In the genomic region with DNA sequence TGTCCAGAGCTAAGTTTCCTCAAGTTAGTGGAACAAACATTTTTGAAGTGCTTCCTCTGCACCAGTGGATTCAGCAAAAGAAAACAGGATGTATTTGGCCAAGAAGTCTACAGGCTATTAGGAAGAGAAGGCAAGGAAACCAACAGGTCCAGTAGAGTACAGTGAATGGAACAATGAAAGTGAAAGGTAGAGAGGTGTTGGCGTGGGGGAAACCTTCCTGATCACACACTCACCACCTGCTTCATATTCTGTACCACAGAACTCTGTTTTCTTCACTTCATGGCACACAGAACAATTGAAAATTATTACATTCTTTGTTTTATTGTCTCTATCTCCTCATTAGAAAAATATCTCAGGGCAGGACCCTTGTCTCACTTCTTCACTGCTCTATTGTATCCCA, we compare ENCODE assay signal across 33 cellular contexts.
"Had no signal": no experiment of that assay in that cellular context is flagged by ENCODE, and none has a peak within 500 bp of the region (broad histone marks: within the 10 kb centered on the region; RNA-seq: fewer than 3 reads in every experiment).

No MANE protein-coding gene starts in this region.

- H3K27ac ChIP-seq: KMS-11 had no signal

- H3K4me2 ChIP-seq: KMS-11 had no signal

- H3K27me3 ChIP-seq: MG63 had no signal

- H3K36me3 ChIP-seq: MG63 had no signal

- H3K9me3 ChIP-seq: MG63 had no signal

- H3K9ac ChIP-seq: KMS-11 had no signal

- DNase-seq: Karpas-422, Kasumi-1, KG1, MG63, MM.1S, MV-4-11, NCI-H1048, NCI-H1092, NCI-H1092 treated with DMSO at 0.1 percent for 48 hours, NCI-H1105, NCI-H1105 treated with DMSO at 0.1 percent for 48 hours, NCI-H1417 treated with DMSO at 0.1 percent for 48 hours, NCI-H1436, NCI-H1436 treated with DMSO at 0.1 percent for 48 hours, NCI-H146, NCI-H1694, NCI-H1694 treated with DMSO at 0.1 percent for 48 hours, NCI-H187, NCI-H187 treated with DMSO at 0.1 percent for 48 hours, NCI-H1930, NCI-H2029, NCI-H2029 treated with DMSO at 0.1 percent for 48 hours, NCI-H2081, NCI-H2081 treated with DMSO at 0.1 percent for 48 hours, NCI-H2107, NCI-H2171, NCI-H2171 treated with DMSO at 0.1 percent for 48 hours, NCI-H2227 treated with DMSO at 0.1 percent for 48 hours, NCI-H226, NCI-H345, NCI-H446, NCI-H446 treated with DMSO at 0.1 percent for 48 hours had no signal

- H3K4me3 ChIP-seq: MG63 had no signal
